Comparison of ENCODE assay signal across 1 cellular context in genomic region chr6:36302227-36302976, GRCh38.
A peak's percentile ranks its signal among the peaks of the same experiment; 100 is the strongest.
TF ChIP-seq lines count a peak whose summit lies in the region.

No MANE protein-coding gene starts in this region.

TF ChIP-seq in K562, 482 proteins besides CTCF, POLR2A, EP300 and RAD21 (continued from another document and continues in another):
- TF ChIP-seq ZNF512 (tag; IDR thresholded peaks at IDR 0.05) (no peak), NFATC3 (IDR thresholded peaks at IDR 0.05) (no peak), CBFB (CRISPR knock-in tag; IDR thresholded peaks at IDR 0.05) (no peak), PCBP1 (IDR thresholded peaks at IDR 0.05; ENCODE audit: low read depth, low read length, poor library complexity, severe bottlenecking) (no peak), PRMT5 (CRISPR knock-in tag; IDR thresholded peaks at IDR 0.05) (no peak), OTX1 (CRISPR knock-in tag; IDR thresholded peaks at IDR 0.05) (no peak), ARID4B (CRISPR knock-in tag; IDR thresholded peaks at IDR 0.05) (peak; percentile 59; the same call in 1 of the 2 replicates), ZNF143 (CRISPR knock-in tag; IDR thresholded peaks at IDR 0.05) (peak; percentile 70), RBM22 (IDR thresholded peaks at IDR 0.05; ENCODE audit: low read depth, low read length, poor library complexity, severe bottlenecking) (no peak), MAZ (CRISPR knock-in tag; conservative IDR thresholded peaks at IDR 0.05 in 1 of 2, IDR thresholded peaks at IDR 0.05 in 1 of 2) (peak in 1 of 2 experiments; percentile 68; a peak in 2 of 4 replicates), KAT8 (IDR thresholded peaks at IDR 0.05; ENCODE audit: low read depth) (no peak), CC2D1A (IDR thresholded peaks at IDR 0.05) (peak; percentile 32; the same call in 1 of the 2 replicates), PCBP2 (IDR thresholded peaks at IDR 0.05; ENCODE audit: low read depth, low read length, poor library complexity, severe bottlenecking) (no peak), EHMT2 (IDR thresholded peaks at IDR 0.05) (peak; percentile 53; the same call in 1 of the 2 replicates), ZC3H4 (CRISPR knock-in tag; IDR thresholded peaks at IDR 0.05; ENCODE audit: borderline replicate concordance) (no peak), PBX2 (CRISPR knock-in tag; IDR thresholded peaks at IDR 0.05; ENCODE audit: low read depth) (no peak), PBX2 (tag; conservative IDR thresholded peaks at IDR 0.05; ENCODE audit: low read depth) (no peak), RFX5 (IDR thresholded peaks at IDR 0.05; ENCODE audit: low read depth, low read length) (no peak), HNRNPUL1 (IDR thresholded peaks at IDR 0.05; ENCODE audit: low read length) (no peak), IRF2 (CRISPR knock-in tag; IDR thresholded peaks at IDR 0.05) (no peak), LCOR (CRISPR knock-in tag; IDR thresholded peaks at IDR 0.05) (peak; percentile 75; the same call in 1 of the 2 replicates), ARID2 (IDR thresholded peaks at IDR 0.05) (no peak), FOSL1 (tag; conservative IDR thresholded peaks at IDR 0.05) (peak; percentile 43; the same call in 1 of the 2 replicates), MAFK (IDR thresholded peaks at IDR 0.05; ENCODE audit: low read length) (peak; percentile 25; the same call in 1 of the 2 replicates), ZNF592 (IDR thresholded peaks at IDR 0.05) (no peak), TEAD4 (IDR thresholded peaks at IDR 0.05; ENCODE audit: low read length) (peak; percentile 50; the same call in 1 of the 2 replicates), TEAD4 (CRISPR knock-in tag; IDR thresholded peaks at IDR 0.05; ENCODE audit: borderline replicate concordance) (no peak), MCM3 (IDR thresholded peaks at IDR 0.05) (no peak), ZNF253 (CRISPR knock-in tag; conservative IDR thresholded peaks at IDR 0.05) (no peak), SREBF1 (IDR thresholded peaks at IDR 0.05; ENCODE audit: borderline replicate concordance, low read depth, low read length) (no peak), CEBPG (CRISPR knock-in tag; IDR thresholded peaks at IDR 0.05) (no peak), CEBPG (tag; conservative IDR thresholded peaks at IDR 0.05 in 1 of 2, IDR thresholded peaks at IDR 0.05 in 1 of 2) (peak in 1 of 2 experiments; percentile 58; a peak in 1 of 4 replicates), SRSF9 (IDR thresholded peaks at IDR 0.05; ENCODE audit: borderline replicate concordance, low read depth, low read length) (no peak), SMARCB1 (IDR thresholded peaks at IDR 0.05; ENCODE audit: insufficient read length, low read depth) (no peak), HDAC2 (IDR thresholded peaks at IDR 0.05) (no peak; the same call in 1 of the 2 replicates), RFX7 (CRISPR knock-in tag; IDR thresholded peaks at IDR 0.05) (no peak)
- TF ChIP-seq, protein P1, sequence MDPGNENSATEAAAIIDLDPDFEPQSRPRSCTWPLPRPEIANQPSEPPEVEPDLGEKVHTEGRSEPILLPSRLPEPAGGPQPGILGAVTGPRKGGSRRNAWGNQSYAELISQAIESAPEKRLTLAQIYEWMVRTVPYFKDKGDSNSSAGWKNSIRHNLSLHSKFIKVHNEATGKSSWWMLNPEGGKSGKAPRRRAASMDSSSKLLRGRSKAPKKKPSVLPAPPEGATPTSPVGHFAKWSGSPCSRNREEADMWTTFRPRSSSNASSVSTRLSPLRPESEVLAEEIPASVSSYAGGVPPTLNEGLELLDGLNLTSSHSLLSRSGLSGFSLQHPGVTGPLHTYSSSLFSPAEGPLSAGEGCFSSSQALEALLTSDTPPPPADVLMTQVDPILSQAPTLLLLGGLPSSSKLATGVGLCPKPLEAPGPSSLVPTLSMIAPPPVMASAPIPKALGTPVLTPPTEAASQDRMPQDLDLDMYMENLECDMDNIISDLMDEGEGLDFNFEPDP (CRISPR knock-in tag; IDR thresholded peaks at IDR 0.05): no peak
- TF ChIP-seq, protein P2, sequence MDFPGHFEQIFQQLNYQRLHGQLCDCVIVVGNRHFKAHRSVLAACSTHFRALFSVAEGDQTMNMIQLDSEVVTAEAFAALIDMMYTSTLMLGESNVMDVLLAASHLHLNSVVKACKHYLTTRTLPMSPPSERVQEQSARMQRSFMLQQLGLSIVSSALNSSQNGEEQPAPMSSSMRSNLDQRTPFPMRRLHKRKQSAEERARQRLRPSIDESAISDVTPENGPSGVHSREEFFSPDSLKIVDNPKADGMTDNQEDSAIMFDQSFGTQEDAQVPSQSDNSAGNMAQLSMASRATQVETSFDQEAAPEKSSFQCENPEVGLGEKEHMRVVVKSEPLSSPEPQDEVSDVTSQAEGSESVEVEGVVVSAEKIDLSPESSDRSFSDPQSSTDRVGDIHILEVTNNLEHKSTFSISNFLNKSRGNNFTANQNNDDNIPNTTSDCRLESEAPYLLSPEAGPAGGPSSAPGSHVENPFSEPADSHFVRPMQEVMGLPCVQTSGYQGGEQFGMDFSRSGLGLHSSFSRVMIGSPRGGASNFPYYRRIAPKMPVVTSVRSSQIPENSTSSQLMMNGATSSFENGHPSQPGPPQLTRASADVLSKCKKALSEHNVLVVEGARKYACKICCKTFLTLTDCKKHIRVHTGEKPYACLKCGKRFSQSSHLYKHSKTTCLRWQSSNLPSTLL (IDR thresholded peaks at IDR 0.05): no peak
- TF ChIP-seq, protein P3, sequence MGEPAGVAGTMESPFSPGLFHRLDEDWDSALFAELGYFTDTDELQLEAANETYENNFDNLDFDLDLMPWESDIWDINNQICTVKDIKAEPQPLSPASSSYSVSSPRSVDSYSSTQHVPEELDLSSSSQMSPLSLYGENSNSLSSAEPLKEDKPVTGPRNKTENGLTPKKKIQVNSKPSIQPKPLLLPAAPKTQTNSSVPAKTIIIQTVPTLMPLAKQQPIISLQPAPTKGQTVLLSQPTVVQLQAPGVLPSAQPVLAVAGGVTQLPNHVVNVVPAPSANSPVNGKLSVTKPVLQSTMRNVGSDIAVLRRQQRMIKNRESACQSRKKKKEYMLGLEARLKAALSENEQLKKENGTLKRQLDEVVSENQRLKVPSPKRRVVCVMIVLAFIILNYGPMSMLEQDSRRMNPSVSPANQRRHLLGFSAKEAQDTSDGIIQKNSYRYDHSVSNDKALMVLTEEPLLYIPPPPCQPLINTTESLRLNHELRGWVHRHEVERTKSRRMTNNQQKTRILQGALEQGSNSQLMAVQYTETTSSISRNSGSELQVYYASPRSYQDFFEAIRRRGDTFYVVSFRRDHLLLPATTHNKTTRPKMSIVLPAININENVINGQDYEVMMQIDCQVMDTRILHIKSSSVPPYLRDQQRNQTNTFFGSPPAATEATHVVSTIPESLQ (CRISPR knock-in tag; IDR thresholded peaks at IDR 0.05): no peak
- TF ChIP-seq, protein P4, sequence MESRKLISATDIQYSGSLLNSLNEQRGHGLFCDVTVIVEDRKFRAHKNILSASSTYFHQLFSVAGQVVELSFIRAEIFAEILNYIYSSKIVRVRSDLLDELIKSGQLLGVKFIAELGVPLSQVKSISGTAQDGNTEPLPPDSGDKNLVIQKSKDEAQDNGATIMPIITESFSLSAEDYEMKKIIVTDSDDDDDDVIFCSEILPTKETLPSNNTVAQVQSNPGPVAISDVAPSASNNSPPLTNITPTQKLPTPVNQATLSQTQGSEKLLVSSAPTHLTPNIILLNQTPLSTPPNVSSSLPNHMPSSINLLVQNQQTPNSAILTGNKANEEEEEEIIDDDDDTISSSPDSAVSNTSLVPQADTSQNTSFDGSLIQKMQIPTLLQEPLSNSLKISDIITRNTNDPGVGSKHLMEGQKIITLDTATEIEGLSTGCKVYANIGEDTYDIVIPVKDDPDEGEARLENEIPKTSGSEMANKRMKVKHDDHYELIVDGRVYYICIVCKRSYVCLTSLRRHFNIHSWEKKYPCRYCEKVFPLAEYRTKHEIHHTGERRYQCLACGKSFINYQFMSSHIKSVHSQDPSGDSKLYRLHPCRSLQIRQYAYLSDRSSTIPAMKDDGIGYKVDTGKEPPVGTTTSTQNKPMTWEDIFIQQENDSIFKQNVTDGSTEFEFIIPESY (CRISPR knock-in tag; IDR thresholded peaks at IDR 0.05): no peak
